ENCODE assay signal across 8 cellular contexts in genomic region chr5:179762781-179763176, GRCh38. TPM values are rescaled to one million over a fixed set of nuclear protein-coding genes. Genes with fewer than 3 reads are reported as not detected.
A peak's percentile ranks its signal among the peaks of the same experiment; 100 is the strongest.
DNase-seq lines count a peak whose midpoint lies in the region; ATAC-seq, FAIRE-seq and TF ChIP-seq lines count a peak whose summit lies in the region.

No MANE protein-coding gene starts in this region.

- peaks cover 25% of the 10 kb centered on the region for H3K4me1 ChIP-seq in HUES64 (ENCODE audit: insufficient read depth, low read length)

- H3K27me3 ChIP-seq in HUES64 (ENCODE audit: insufficient read depth, low read length), result no peaks in the 10 kb centered on the region
- no peaks in the 10 kb centered on the region for H3K27me3 ChIP-seq in bronchial epithelial cell (ENCODE audit: control insufficient read depth, insufficient read depth, low read length)

- no peak for ATAC-seq in GM18909 (IDR thresholded peaks at IDR 0.05; ENCODE audit: poor library complexity, unreplicated experiment)
- ATAC-seq in HG03439 (IDR thresholded peaks at IDR 0.05; ENCODE audit: unreplicated experiment), result no peak
- ATAC-seq in natural killer cell treated with Interleukin-12 subunit alpha and Interleukin-12 subunit beta and Interleukin-15 and Interleukin-18, amount 100 ng/mL, for 72 hours, result no peak

- WGBS in HUES64, result 81% methylated on average over 3 of the region's 3 CpGs

- H3K4me3 Mint-ChIP-seq in nephron, result no peak overlapping the region
- no peak overlapping the region for H3K4me3 Mint-ChIP-seq in natural killer cell treated with Interleukin-12 subunit alpha and Interleukin-12 subunit beta and Interleukin-15 and Interleukin-18, amount 100 ng/mL, for 72 hours

- H3K4me3 ChIP-seq in HUES64 (ENCODE audit: low read length) (no peak overlapping the region), bronchial epithelial cell (ENCODE audit: low read depth, low read length) (no peak overlapping the region)

- H3K36me3 Mint-ChIP-seq in nephron (ENCODE audit: low read depth), result peaks cover 26% of the 10 kb centered on the region
- H3K36me3 Mint-ChIP-seq in natural killer cell treated with Interleukin-12 subunit alpha and Interleukin-12 subunit beta and Interleukin-15 and Interleukin-18, amount 100 ng/mL, for 72 hours, result no peaks in the 10 kb centered on the region

- DNase-seq in AG20443 (ENCODE audit: low spot score), result peak; percentile 40
- peak; percentile 71 for DNase-seq in bronchial epithelial cell (ENCODE audit: low read depth)
- DNase-seq in NCI-H2171 (lab: John Stamatoyannopoulos, UW), result no peak
- no peak for DNase-seq in natural killer cell treated with Interleukin-12 subunit alpha and Interleukin-12 subunit beta and Interleukin-15 and Interleukin-18, amount 100 ng/mL, for 72 hours (ENCODE audit: low spot score)

- peaks cover 61% of the 10 kb centered on the region for H3K4me1 Mint-ChIP-seq in nephron
- peaks cover 42 to 48% of the 10 kb centered on the region in 2 donors for H3K4me1 Mint-ChIP-seq in natural killer cell treated with Interleukin-12 subunit alpha and Interleukin-12 subunit beta and Interleukin-15 and Interleukin-18, amount 100 ng/mL, for 72 hours (ENCODE audit: low read depth in 2 of 2)

- H3K9ac ChIP-seq in HUES64 (ENCODE audit: low read depth, low read length), result no peak overlapping the region; the same call in 1 of the 2 replicates

- peak overlapping the region; percentile 79 to 86 (median 86) for H3K27ac Mint-ChIP-seq in nephron
- H3K27ac Mint-ChIP-seq in natural killer cell treated with Interleukin-12 subunit alpha and Interleukin-12 subunit beta and Interleukin-15 and Interleukin-18, amount 100 ng/mL, for 72 hours, result no peak overlapping the region

- H3K27ac ChIP-seq in HUES64 (ENCODE audit: low read depth, low read length), result peak overlapping the region; percentile 60; the same call in 1 of the 2 replicates

- peaks cover 29% of the 10 kb centered on the region for H3K36me3 ChIP-seq in HUES64 (ENCODE audit: insufficient read depth, low read length)
- H3K36me3 ChIP-seq in bronchial epithelial cell (ENCODE audit: control insufficient read depth, insufficient read depth, low read length), result peaks cover 10% of the 10 kb centered on the region

- no peaks in the 10 kb centered on the region for H3K9me3 Mint-ChIP-seq in nephron
- no peaks in the 10 kb centered on the region for H3K9me3 Mint-ChIP-seq in natural killer cell treated with Interleukin-12 subunit alpha and Interleukin-12 subunit beta and Interleukin-15 and Interleukin-18, amount 100 ng/mL, for 72 hours

- FAIRE-seq in bronchial epithelial cell (lab: Jason Lieb, UNC), result no peak

- TF ChIP-seq CTCF in bronchial epithelial cell (IDR thresholded peaks at IDR 0.05; ENCODE audit: insufficient read depth, low read length, severe bottlenecking) (no peak), nephron (IDR thresholded peaks at IDR 0.05; ENCODE audit: unreplicated experiment in 3 of 3) (no peak)

- H3K27me3 Mint-ChIP-seq in nephron (ENCODE audit: low read depth), result no peaks in the 10 kb centered on the region
- H3K27me3 Mint-ChIP-seq in natural killer cell treated with Interleukin-12 subunit alpha and Interleukin-12 subunit beta and Interleukin-15 and Interleukin-18, amount 100 ng/mL, for 72 hours, result no peaks in the 10 kb centered on the region

- no peaks in the 10 kb centered on the region for H3K9me3 ChIP-seq in HUES64 (ENCODE audit: insufficient read depth, low read depth, low read length)

RNA-seq across cellular contexts. Expression of gene MAML1, which starts 30.2 kb away (rescaled TPM):
- 35.2 TPM for polyA plus RNA-seq in HUES64 (2013, experiment 1 of 2)
- polyA plus RNA-seq in HUES64 (2013, experiment 2 of 2), result 32.1 TPM
- total RNA-seq in bronchial epithelial cell, result 4.2 TPM in 2 replicates
- total RNA-seq in natural killer cell treated with Interleukin-12 subunit alpha and Interleukin-12 subunit beta and Interleukin-15 and Interleukin-18, amount 100 ng/mL, for 72 hours, result 10 to 100 TPM; 31.4 to 41.1 TPM

RNA-seq across cellular contexts. Expression of gene LTC4S, which starts 31.0 kb away (rescaled TPM):
- not detected for polyA plus RNA-seq in HUES64 (2013, experiment 1 of 2)
- 1.3 TPM for polyA plus RNA-seq in HUES64 (2013, experiment 2 of 2)
- total RNA-seq in bronchial epithelial cell, result 0.26 and 0.38 TPM in 2 replicates
- total RNA-seq in natural killer cell treated with Interleukin-12 subunit alpha and Interleukin-12 subunit beta and Interleukin-15 and Interleukin-18, amount 100 ng/mL, for 72 hours, result 1 to 10 TPM; 2.9 to 4.0 TPM

RNA-seq across cellular contexts. Expression of gene MGAT4B, which starts 43.9 kb away (rescaled TPM):
- polyA plus RNA-seq in HUES64 (2013, experiment 1 of 2), result 54.7 TPM
- 64.0 TPM for polyA plus RNA-seq in HUES64 (2013, experiment 2 of 2)
- 109 and 151 TPM in 2 replicates for total RNA-seq in bronchial epithelial cell
- 100 to 1,000 TPM in 1 of 2 donors, 10 to 100 TPM in 1; 73.2 to 105 TPM for total RNA-seq in natural killer cell treated with Interleukin-12 subunit alpha and Interleukin-12 subunit beta and Interleukin-15 and Interleukin-18, amount 100 ng/mL, for 72 hours

RNA-seq across cellular contexts. Expression of gene SQSTM1, which starts 57.9 kb away (rescaled TPM):
- polyA plus RNA-seq in HUES64 (2013, experiment 1 of 2), result 73.1 TPM
- 62.6 TPM for polyA plus RNA-seq in HUES64 (2013, experiment 2 of 2)
- 686 and 733 TPM in 2 replicates for total RNA-seq in bronchial epithelial cell
- total RNA-seq in natural killer cell treated with Interleukin-12 subunit alpha and Interleukin-12 subunit beta and Interleukin-15 and Interleukin-18, amount 100 ng/mL, for 72 hours, result 100 to 1,000 TPM; 218 to 332 TPM

Comparison
In these comparisons a context has a peak if more than half of its experiments do, and no peak if none do; other contexts are left out.
1. DNase-seq: peak in AG20443 (single experiment) and bronchial epithelial cell (single experiment); none in NCI-H2171 (single experiment) and natural killer cell treated with Interleukin-12 subunit alpha and Interleukin-12 subunit beta and Interleukin-15 and Interleukin-18, amount 100 ng/mL, for 72 hours (single experiment).
2. H3K27ac Mint-ChIP-seq: peak in nephron (3 of 3); none in natural killer cell treated with Interleukin-12 subunit alpha and Interleukin-12 subunit beta and Interleukin-15 and Interleukin-18, amount 100 ng/mL, for 72 hours (0 of 2).